10 cellular contexts compared by ENCODE assay signal in genomic region chr14:22427771-22428228, GRCh38.
DNase-seq lines count a peak whose midpoint lies in the region; ATAC-seq, FAIRE-seq and TF ChIP-seq lines count a peak whose summit lies in the region.
"Had no signal": no experiment of that assay in that cellular context is flagged by ENCODE, and none has a peak within 500 bp of the region (broad histone marks: within the 10 kb centered on the region; RNA-seq: fewer than 3 reads in every experiment).

No MANE protein-coding gene starts in this region.

- TF ChIP-seq RAD21 in A549 (conservative IDR thresholded peaks at IDR 0.05 in 1 of 2, IDR thresholded peaks at IDR 0.05 in 1 of 2): no peak

- FAIRE-seq in A549 (lab: Jason Lieb, UNC): no peak
- FAIRE-seq: A204.1 had no signal

- TF ChIP-seq CTCF in A549 (IDR thresholded peaks at IDR 0.05): no peak
- TF ChIP-seq CTCF in mucosa of descending colon (IDR thresholded peaks at IDR 0.05): no peak

- H3K4me3 ChIP-seq in A549 (peak overlapping the region; percentile 9; the same call in 1 of the 3 replicates), mucosa of descending colon (no peak overlapping the region)

- POLR2A ChIA-PET in A549 (lab: Yijun Ruan, JAX): no interaction called here

- H3K9me3 Mint-ChIP-seq in dendritic cell treated with granulocyte-macrophage colony-stimulating factor and Interleukin-4, amounts not matched to agents 40 ng/mL and 50 ng/mL, for 4 days: no peaks in the 10 kb centered on the region

- DNase-seq in A549 (ENCODE audit: low read depth in 1 of 2, low spot score in 1 of 2) (peak; percentile 13 to 14), MV-4-11 (lab: John Stamatoyannopoulos, UW) (peak; percentile 92), mucosa of descending colon (peak in 1 of 3 donors; percentile 17), NCI-H1694 treated with DMSO at 0.1 percent for 48 hours (lab: John Stamatoyannopoulos, UW) (no peak)
- DNase-seq in NK-92 treated with Interleukin-12 subunit alpha and Interleukin-12 subunit beta, amount 100 ng/mL, for 24 hours (lab: John Stamatoyannopoulos, UW): no peak
- DNase-seq: NCI-H146 had no signal

- peak overlapping the region; percentile 63 for H3K4me3 Mint-ChIP-seq in dendritic cell treated with granulocyte-macrophage colony-stimulating factor and Interleukin-4, amounts not matched to agents 40 ng/mL and 50 ng/mL, for 4 days

- H3K4me1 ChIP-seq in A549: peaks cover 23% of the 10 kb centered on the region
- no peaks in the 10 kb centered on the region for H3K4me1 ChIP-seq in mucosa of descending colon (ENCODE audit: low read depth)

- TF ChIP-seq EP300 in A549 (IDR thresholded peaks at IDR 0.05): no peak

- no peak for TF ChIP-seq POLR2A in A549 (IDR thresholded peaks at IDR 0.05; ENCODE audit: low read length)

- peak overlapping the region; percentile 64 for H3K4me2 ChIP-seq in A549

- H3K27me3 Mint-ChIP-seq in dendritic cell treated with granulocyte-macrophage colony-stimulating factor and Interleukin-4, amounts not matched to agents 40 ng/mL and 50 ng/mL, for 4 days: no peaks in the 10 kb centered on the region

- no peaks in the 10 kb centered on the region for H3K36me3 Mint-ChIP-seq in dendritic cell treated with granulocyte-macrophage colony-stimulating factor and Interleukin-4, amounts not matched to agents 40 ng/mL and 50 ng/mL, for 4 days (ENCODE audit: low read depth)

- no peaks in the 10 kb centered on the region for H3K36me3 ChIP-seq in mucosa of descending colon (ENCODE audit: low read depth)

- H3K9me3 ChIP-seq in A549: no peaks in the 10 kb centered on the region
- H3K9me3 ChIP-seq in mucosa of descending colon: no peaks in the 10 kb centered on the region

- ATAC-seq in A549 (peak; percentile 76 to 77), mucosa of descending colon (peak; percentile 35), GM21423 (IDR thresholded peaks at IDR 0.05; ENCODE audit: unreplicated experiment) (no peak), GM18868 (IDR thresholded peaks at IDR 0.05; ENCODE audit: unreplicated experiment) (no peak)

- 6% methylated on average over 9 of the region's 9 CpGs for WGBS in A549 (ENCODE audit: missing lambda C conversion rate)

- peak overlapping the region; percentile 71 for H3K27ac Mint-ChIP-seq in dendritic cell treated with granulocyte-macrophage colony-stimulating factor and Interleukin-4, amounts not matched to agents 40 ng/mL and 50 ng/mL, for 4 days

- intact Hi-C loops in dendritic cell treated with granulocyte-macrophage colony-stimulating factor and Interleukin-4, amounts not matched to agents 40 ng/mL and 50 ng/mL, for 4 days (cut with micrococcal nuclease): no loop called here
- intact Hi-C loops in mucosa of descending colon (cut with DNase I, micrococcal nuclease): no loop called here

- H3K27ac ChIP-seq in A549: peak overlapping the region in 1 of 2 experiments; percentile 55; a peak in 2 of 6 replicates

- CTCF ChIA-PET in A549 (lab: Yijun Ruan, JAX): interaction anchor here (0.8 to 1.2 kb wide), 4 partner anchors 36 to 114 kb away, joined by 3 to 4 read pairs (median 3); no protein-coding TSS in a partner anchor

- peaks cover 42% of the 10 kb centered on the region for H3K4me1 Mint-ChIP-seq in dendritic cell treated with granulocyte-macrophage colony-stimulating factor and Interleukin-4, amounts not matched to agents 40 ng/mL and 50 ng/mL, for 4 days (ENCODE audit: low read depth)

TF ChIP-seq in A549, 52 proteins besides CTCF, POLR2A, EP300 and RAD21:
- peak; percentile 89 to 94 for TF ChIP-seq CEBPB (IDR thresholded peaks at IDR 0.05)
- no peak for TF ChIP-seq EHMT2 (IDR thresholded peaks at IDR 0.05; ENCODE audit: low read depth)
- TF ChIP-seq HES2 (IDR thresholded peaks at IDR 0.05): peak; percentile 66; the same call in 1 of the 2 replicates

Comparison
In these comparisons a context has a peak if more than half of its experiments do, and no peak if none do; other contexts are left out.
1. ATAC-seq: peak in A549 (2 of 2) and mucosa of descending colon (single experiment); none in GM21423 (single experiment) and GM18868 (single experiment).
2. DNase-seq: peak in A549 (2 of 2) and MV-4-11 (single experiment); none in NK-92 treated with Interleukin-12 subunit alpha and Interleukin-12 subunit beta, amount 100 ng/mL, for 24 hours (single experiment) and NCI-H1694 treated with DMSO at 0.1 percent for 48 hours (single experiment).